In genomic region chr12:11085419-11085818, GRCh38 we compare ENCODE assay signal across 13 cellular contexts. TPM values are rescaled to one million over a fixed set of nuclear protein-coding genes. Genes with fewer than 3 reads are reported as not detected.
DNase-seq lines count a peak whose midpoint lies in the region; ATAC-seq and TF ChIP-seq lines count a peak whose summit lies in the region.
"Had no signal": no experiment of that assay in that cellular context is flagged by ENCODE, and none has a peak within 500 bp of the region (broad histone marks: within the 10 kb centered on the region; RNA-seq: fewer than 3 reads in every experiment).

No MANE protein-coding gene starts in this region.

- H3K27ac Mint-ChIP-seq in activated T-helper 1 cell treated with anti-CD3 and anti-CD28 coated beads, Interleukin-12 subunit alpha, Interleukin-12 subunit beta, Interleukin-2, Interleukin-4 antibody, amounts not matched to agents 30 ng/mL and 10 ng/mL and 1 ng/mL, durations not matched to agents 14 hours and 24 hours and 36 hours: peak overlapping the region; percentile 34
- H3K27ac Mint-ChIP-seq in stimulated activated naive CD8-positive, alpha-beta T cell treated with anti-CD3 and anti-CD28 coated beads, Interleukin-15, Interleukin-2, amounts not matched to agents 100 ng/mL and 50 ng/mL, for 24 hours: peak overlapping the region; percentile 63

- TF ChIP-seq CTCF in RWPE1 (conservative IDR thresholded peaks at IDR 0.05; ENCODE audit: low read depth): no peak

- CTCF ChIA-PET in RWPE1 (lab: Yijun Ruan, JAX): no interaction called here

- peak; percentile 92 for ATAC-seq in HG02981 (IDR thresholded peaks at IDR 0.05; ENCODE audit: unreplicated experiment)

- intact Hi-C loops in activated T-helper 1 cell treated with anti-CD3 and anti-CD28 coated beads, Interleukin-12 subunit alpha, Interleukin-12 subunit beta, Interleukin-2, Interleukin-4 antibody, amounts not matched to agents 30 ng/mL and 10 ng/mL and 1 ng/mL, durations not matched to agents 14 hours and 24 hours and 36 hours (cut with micrococcal nuclease): loop anchor here (1.0 to 2.0 kb wide), 3 partner anchors 49 to 472 kb away; partner anchors contain the start of genes MAGOHB, SMIM10L1 and TAS2R30

- H3K4me1 Mint-ChIP-seq in activated T-helper 1 cell treated with anti-CD3 and anti-CD28 coated beads, Interleukin-12 subunit alpha, Interleukin-12 subunit beta, Interleukin-2, Interleukin-4 antibody, amounts not matched to agents 30 ng/mL and 10 ng/mL and 1 ng/mL, durations not matched to agents 14 hours and 24 hours and 36 hours (ENCODE audit: low read depth): peaks cover 7% of the 10 kb centered on the region
- peaks cover 27% of the 10 kb centered on the region for H3K4me1 Mint-ChIP-seq in stimulated activated naive CD8-positive, alpha-beta T cell treated with anti-CD3 and anti-CD28 coated beads, Interleukin-15, Interleukin-2, amounts not matched to agents 100 ng/mL and 50 ng/mL, for 24 hours (ENCODE audit: low read depth)

- H3K9me3 Mint-ChIP-seq in activated T-helper 1 cell treated with anti-CD3 and anti-CD28 coated beads, Interleukin-12 subunit alpha, Interleukin-12 subunit beta, Interleukin-2, Interleukin-4 antibody, amounts not matched to agents 30 ng/mL and 10 ng/mL and 1 ng/mL, durations not matched to agents 14 hours and 24 hours and 36 hours: peaks cover 14% of the 10 kb centered on the region
- H3K9me3 Mint-ChIP-seq in stimulated activated naive CD8-positive, alpha-beta T cell treated with anti-CD3 and anti-CD28 coated beads, Interleukin-15, Interleukin-2, amounts not matched to agents 100 ng/mL and 50 ng/mL, for 24 hours: peaks cover 13% of the 10 kb centered on the region

- H3K27ac ChIP-seq in RWPE1: no peak overlapping the region
- H3K27ac ChIP-seq: BLaER1, coronary artery, testis had no signal

- H3K4me3 Mint-ChIP-seq in activated T-helper 1 cell treated with anti-CD3 and anti-CD28 coated beads, Interleukin-12 subunit alpha, Interleukin-12 subunit beta, Interleukin-2, Interleukin-4 antibody, amounts not matched to agents 30 ng/mL and 10 ng/mL and 1 ng/mL, durations not matched to agents 14 hours and 24 hours and 36 hours: no peak overlapping the region
- H3K4me3 Mint-ChIP-seq in stimulated activated naive CD8-positive, alpha-beta T cell treated with anti-CD3 and anti-CD28 coated beads, Interleukin-15, Interleukin-2, amounts not matched to agents 100 ng/mL and 50 ng/mL, for 24 hours: peak overlapping the region; percentile 18

- H3K27me3 Mint-ChIP-seq in activated T-helper 1 cell treated with anti-CD3 and anti-CD28 coated beads, Interleukin-12 subunit alpha, Interleukin-12 subunit beta, Interleukin-2, Interleukin-4 antibody, amounts not matched to agents 30 ng/mL and 10 ng/mL and 1 ng/mL, durations not matched to agents 14 hours and 24 hours and 36 hours (ENCODE audit: insufficient read depth): no peaks in the 10 kb centered on the region
- no peaks in the 10 kb centered on the region for H3K27me3 Mint-ChIP-seq in stimulated activated naive CD8-positive, alpha-beta T cell treated with anti-CD3 and anti-CD28 coated beads, Interleukin-15, Interleukin-2, amounts not matched to agents 100 ng/mL and 50 ng/mL, for 24 hours

- peaks cover 13% of the 10 kb centered on the region for H3K36me3 Mint-ChIP-seq in activated T-helper 1 cell treated with anti-CD3 and anti-CD28 coated beads, Interleukin-12 subunit alpha, Interleukin-12 subunit beta, Interleukin-2, Interleukin-4 antibody, amounts not matched to agents 30 ng/mL and 10 ng/mL and 1 ng/mL, durations not matched to agents 14 hours and 24 hours and 36 hours (ENCODE audit: low read depth)
- peaks cover 44% of the 10 kb centered on the region for H3K36me3 Mint-ChIP-seq in stimulated activated naive CD8-positive, alpha-beta T cell treated with anti-CD3 and anti-CD28 coated beads, Interleukin-15, Interleukin-2, amounts not matched to agents 100 ng/mL and 50 ng/mL, for 24 hours (ENCODE audit: low read depth)

- DNase-seq in stimulated activated CD4-positive, alpha-beta T cell treated with anti-CD3 and anti-CD28 coated beads, Interleukin-1b, Interleukin-23, amount 100 ng/mL, for 48 hours: peak; percentile 12
- no peak for DNase-seq in stimulated activated CD4-positive, alpha-beta T cell treated with anti-CD3 and anti-CD28 coated beads, Interleukin-12 subunit alpha, Interleukin-12 subunit beta, amount 100 ng/mL, for 4 hours
- DNase-seq in activated T-helper 1 cell treated with anti-CD3 and anti-CD28 coated beads, Interleukin-12 subunit alpha, Interleukin-12 subunit beta, Interleukin-2, Interleukin-4 antibody, amounts not matched to agents 30 ng/mL and 10 ng/mL and 1 ng/mL, durations not matched to agents 14 hours and 24 hours and 36 hours (ENCODE audit: low spot score): no peak
- DNase-seq in RWPE1 (ENCODE audit: low spot score) (no peak), SW 1271 (lab: John Stamatoyannopoulos, UW) (no peak)
- no peak for DNase-seq in activated effector memory CD4-positive, alpha-beta T cell treated with anti-CD3 and anti-CD28 coated beads, Interleukin-2, amount 50 U/mL, for 16 hours
- DNase-seq: GF-D8, KBM-7, testis had no signal

- POLR2A ChIA-PET in RWPE1 (lab: Yijun Ruan, JAX; ENCODE audit: low non-redundant PET): no interaction called here

RNA-seq across cellular contexts. Expression of gene TAS2R43, which starts 6.7 kb away (rescaled TPM):
- total RNA-seq in activated T-helper 1 cell treated with anti-CD3 and anti-CD28 coated beads, Interleukin-12 subunit alpha, Interleukin-12 subunit beta, Interleukin-2, Interleukin-4 antibody, amounts not matched to agents 30 ng/mL and 10 ng/mL and 1 ng/mL, durations not matched to agents 14 hours and 24 hours and 36 hours: 0.76 and 2.0 TPM in 2 replicates

RNA-seq across cellular contexts. Expression of gene TAS2R46, which starts 23.3 kb away (rescaled TPM):
- 1.9 and 2.0 TPM in 2 replicates for total RNA-seq in activated T-helper 1 cell treated with anti-CD3 and anti-CD28 coated beads, Interleukin-12 subunit alpha, Interleukin-12 subunit beta, Interleukin-2, Interleukin-4 antibody, amounts not matched to agents 30 ng/mL and 10 ng/mL and 1 ng/mL, durations not matched to agents 14 hours and 24 hours and 36 hours

RNA-seq across cellular contexts. Expression of gene TAS2R30, which starts 49.0 kb away (rescaled TPM):
- 3.8 and 4.5 TPM in 2 replicates for total RNA-seq in activated T-helper 1 cell treated with anti-CD3 and anti-CD28 coated beads, Interleukin-12 subunit alpha, Interleukin-12 subunit beta, Interleukin-2, Interleukin-4 antibody, amounts not matched to agents 30 ng/mL and 10 ng/mL and 1 ng/mL, durations not matched to agents 14 hours and 24 hours and 36 hours

RNA-seq across cellular contexts. Expression of gene TAS2R31, which starts 54.2 kb away (rescaled TPM):
- total RNA-seq in activated T-helper 1 cell treated with anti-CD3 and anti-CD28 coated beads, Interleukin-12 subunit alpha, Interleukin-12 subunit beta, Interleukin-2, Interleukin-4 antibody, amounts not matched to agents 30 ng/mL and 10 ng/mL and 1 ng/mL, durations not matched to agents 14 hours and 24 hours and 36 hours: 4.1 and 4.5 TPM in 2 replicates
